14 cellular contexts compared by ENCODE assay signal in the genomic region with DNA sequence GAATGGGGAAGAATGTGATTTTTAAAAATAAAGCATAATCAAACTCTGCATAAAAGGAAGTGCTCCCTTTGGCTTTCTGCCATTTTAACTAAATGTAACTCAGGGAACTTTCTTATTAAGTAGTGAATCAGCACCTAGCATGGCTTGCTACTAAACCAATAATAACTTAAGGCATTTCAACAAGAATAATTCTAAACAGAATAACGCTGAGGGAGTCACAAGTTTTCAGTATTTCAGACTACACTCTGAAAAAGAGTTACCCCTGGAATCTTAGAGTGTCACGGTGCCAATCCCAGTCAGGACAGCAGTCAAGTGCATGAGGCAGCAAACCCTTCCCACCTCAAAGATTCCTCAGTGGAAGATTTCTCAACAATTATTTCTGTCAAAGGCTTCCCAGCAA.
DNase-seq lines count a peak whose midpoint lies in the region; ATAC-seq and TF ChIP-seq lines count a peak whose summit lies in the region.
"Had no signal": no experiment of that assay in that cellular context is flagged by ENCODE, and none has a peak within 500 bp of the region (broad histone marks: within the 10 kb centered on the region; RNA-seq: fewer than 3 reads in every experiment).

No MANE protein-coding gene starts in this region.

- H4K20me1 ChIP-seq in SK-N-SH (ENCODE audit: insufficient read depth): no peaks in the 10 kb centered on the region

- H3K27me3 ChIP-seq in SK-N-SH (ENCODE audit: insufficient read depth) (no peaks in the 10 kb centered on the region), Peyer's patch (no peaks in the 10 kb centered on the region), testis (no peaks in the 10 kb centered on the region)
- H3K27me3 ChIP-seq: SJSA1 had no signal

- H3K4me3 ChIP-seq in SK-N-SH (ENCODE audit: low read depth in 2 of 2, low read length in 1 of 2) (no peak overlapping the region), Peyer's patch (no peak overlapping the region), testis (no peak overlapping the region)
- H3K4me3 ChIP-seq: SJSA1 had no signal

- no peaks in the 10 kb centered on the region for H3K9me2 ChIP-seq in SK-N-SH

- peaks cover 10 to 35% of the 10 kb centered on the region in 2 experiments; a peak in 3 of 4 replicates for H3K4me1 ChIP-seq in SK-N-SH (ENCODE audit: control insufficient read depth in 1 of 2, insufficient read depth in 2 of 2, low read depth in 1 of 2, low read length in 1 of 2)
- H3K4me1 ChIP-seq in Peyer's patch: peaks cover 0 to 8% (median 0%) of the 10 kb centered on the region in 4 donors
- H3K4me1 ChIP-seq in testis: peaks cover 32% of the 10 kb centered on the region

- H3K27ac ChIP-seq in SK-N-SH (ENCODE audit: low read depth in 2 of 2, low read length in 1 of 2) (peak overlapping the region; percentile 6 to 28; a peak in 2 of 4 replicates), Peyer's patch (peak overlapping the region in 3 of 4 donors; percentile 5 to 87 (median 13)), testis (peak overlapping the region; percentile 23 to 60)

- DNase-seq in SK-N-SH (no peak), Peyer's patch (no peak), iris pigment epithelial cell (ENCODE audit: low read depth) (peak; percentile 50), testis (no peak), NCI-H446 treated with DMSO at 0.1 percent for 48 hours (lab: John Stamatoyannopoulos, UW) (no peak), head of caudate nucleus (no peak), NCI-H748 (lab: John Stamatoyannopoulos, UW; ENCODE audit: unreplicated experiment) (no peak)
- DNase-seq: ACHN; activated CD4-positive, CD25-positive, alpha-beta regulatory T cell treated with anti-CD3 and anti-CD28 coated beads, Interleukin-2, amount 50 U/mL, for 72 hours; foreskin melanocyte; MM.1S; NCI-H524 had no signal

- TF ChIP-seq EP300 in SK-N-SH (IDR thresholded peaks at IDR 0.05; ENCODE audit: borderline replicate concordance in 1 of 2, low read depth in 1 of 2, low read length in 1 of 2): no peak

- H3K79me2 ChIP-seq in SK-N-SH (ENCODE audit: insufficient read depth): no peaks in the 10 kb centered on the region

- intact Hi-C loops in testis (cut with DNase I; ENCODE audit: low total_unique reads): no loop called here
- intact Hi-C loops in head of caudate nucleus (cut with DNase I): no loop called here

- H3K9ac ChIP-seq in SK-N-SH: no peak overlapping the region

- 72% methylated on average over 2 of the region's 2 CpGs for WGBS in SK-N-SH (ENCODE audit: low lambda C conversion rate)
- 67 to 69% methylated on average over 2 of the region's 2 CpGs for WGBS in testis, 2 donors

- H3K4me2 ChIP-seq in SK-N-SH: no peak overlapping the region

- POLR2A ChIA-PET in SK-N-SH (lab: Yijun Ruan, JAX): no interaction called here

- CTCF ChIA-PET in SK-N-SH (lab: Yijun Ruan, JAX): interaction anchor here (1.3 to 8.1 kb wide), 3 partner anchors 11 to 175 kb away, joined by 3 to 67 read pairs (median 7); no protein-coding TSS in a partner anchor

- peaks cover 0 to 51% of the 10 kb centered on the region in 2 experiments for H3K36me3 ChIP-seq in SK-N-SH (replicated peaks in 1 of 2; ENCODE audit: control insufficient read depth in 1 of 2, insufficient read depth in 2 of 2, low read length in 1 of 2)
- H3K36me3 ChIP-seq in Peyer's patch: no peaks in the 10 kb centered on the region
- no peaks in the 10 kb centered on the region for H3K36me3 ChIP-seq in testis (ENCODE audit: low read depth, missing control alignments)
- H3K36me3 ChIP-seq: SJSA1 had no signal

- no peaks in the 10 kb centered on the region for H3K9me3 ChIP-seq in SK-N-SH
- H3K9me3 ChIP-seq in Peyer's patch: no peaks in the 10 kb centered on the region
- no peaks in the 10 kb centered on the region for H3K9me3 ChIP-seq in testis
- H3K9me3 ChIP-seq: SJSA1 had no signal

- TF ChIP-seq RAD21 in SK-N-SH (IDR thresholded peaks at IDR 0.05; ENCODE audit: low read length): no peak

- ATAC-seq in SK-N-SH treated with all-trans-retinoic acid at 6 μM for 48 hours: no peak

- peaks cover 35% of the 10 kb centered on the region for H3F3A ChIP-seq in SK-N-SH (replicated peaks; ENCODE audit: insufficient read depth)

- TF ChIP-seq CTCF in SK-N-SH (IDR thresholded peaks at IDR 0.05): no peak
- no peak for TF ChIP-seq CTCF in Peyer's patch (IDR thresholded peaks at IDR 0.05)
- no peak for TF ChIP-seq CTCF in testis (IDR thresholded peaks at IDR 0.05)

- TF ChIP-seq POLR2A in Peyer's patch (IDR thresholded peaks at IDR 0.05) (no peak), testis (IDR thresholded peaks at IDR 0.05) (no peak)

- no peak overlapping the region for H2AFZ ChIP-seq in SK-N-SH (ENCODE audit: low read depth)

TF ChIP-seq in SK-N-SH, 30 proteins besides CTCF, POLR2A, EP300 and RAD21:
- TF ChIP-seq FOSL2 (IDR thresholded peaks at IDR 0.05; ENCODE audit: borderline replicate concordance, low read depth) (peak; percentile 22; the same call in 1 of the 2 replicates), JUND (IDR thresholded peaks at IDR 0.05) (0 out of 2 replicates have a peak, but pooled peaks have one; percentile 16), EZH2phosphoT487 (IDR thresholded peaks at IDR 0.05; ENCODE audit: borderline replicate concordance, low read depth) (no peak), NFIC (IDR thresholded peaks at IDR 0.05; ENCODE audit: borderline replicate concordance) (peak; percentile 46; the same call in 1 of the 2 replicates), CHD2 (IDR thresholded peaks at IDR 0.05; ENCODE audit: low read length, partially characterized antibody) (no peak)
- TF ChIP-seq, protein P1, sequence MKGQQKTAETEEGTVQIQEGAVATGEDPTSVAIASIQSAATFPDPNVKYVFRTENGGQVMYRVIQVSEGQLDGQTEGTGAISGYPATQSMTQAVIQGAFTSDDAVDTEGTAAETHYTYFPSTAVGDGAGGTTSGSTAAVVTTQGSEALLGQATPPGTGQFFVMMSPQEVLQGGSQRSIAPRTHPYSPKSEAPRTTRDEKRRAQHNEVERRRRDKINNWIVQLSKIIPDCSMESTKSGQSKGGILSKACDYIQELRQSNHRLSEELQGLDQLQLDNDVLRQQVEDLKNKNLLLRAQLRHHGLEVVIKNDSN (IDR thresholded peaks at IDR 0.05; ENCODE audit: borderline replicate concordance, low read depth): no peak

TF ChIP-seq in SK-N-SH treated with all-trans-retinoic acid at 6 μM for 48 hours, 23 proteins besides CTCF, POLR2A, EP300 and RAD21 (continues in another document):
- TF ChIP-seq ZFP30 (CRISPR knock-in tag; IDR thresholded peaks at IDR 0.05) (no peak), ZNF70 (CRISPR knock-in tag; IDR thresholded peaks at IDR 0.05) (no peak), PPARA (CRISPR knock-in tag; IDR thresholded peaks at IDR 0.05; ENCODE audit: borderline replicate concordance) (no peak), ZC3H10 (CRISPR knock-in tag; IDR thresholded peaks at IDR 0.05) (no peak), OSR1 (CRISPR knock-in tag; IDR thresholded peaks at IDR 0.05) (no peak), ZNF565 (CRISPR knock-in tag; conservative IDR thresholded peaks at IDR 0.05; ENCODE audit: low read depth) (no peak), BACH2 (CRISPR knock-in tag; IDR thresholded peaks at IDR 0.05; ENCODE audit: borderline replicate concordance) (no peak), SNAI2 (CRISPR knock-in tag; IDR thresholded peaks at IDR 0.05) (no peak), TOX (CRISPR knock-in tag; IDR thresholded peaks at IDR 0.05; ENCODE audit: borderline replicate concordance) (no peak), ESRRG (CRISPR knock-in tag; IDR thresholded peaks at IDR 0.05) (no peak), ZFP3 (CRISPR knock-in tag; IDR thresholded peaks at IDR 0.05) (no peak)
- TF ChIP-seq, protein P2, sequence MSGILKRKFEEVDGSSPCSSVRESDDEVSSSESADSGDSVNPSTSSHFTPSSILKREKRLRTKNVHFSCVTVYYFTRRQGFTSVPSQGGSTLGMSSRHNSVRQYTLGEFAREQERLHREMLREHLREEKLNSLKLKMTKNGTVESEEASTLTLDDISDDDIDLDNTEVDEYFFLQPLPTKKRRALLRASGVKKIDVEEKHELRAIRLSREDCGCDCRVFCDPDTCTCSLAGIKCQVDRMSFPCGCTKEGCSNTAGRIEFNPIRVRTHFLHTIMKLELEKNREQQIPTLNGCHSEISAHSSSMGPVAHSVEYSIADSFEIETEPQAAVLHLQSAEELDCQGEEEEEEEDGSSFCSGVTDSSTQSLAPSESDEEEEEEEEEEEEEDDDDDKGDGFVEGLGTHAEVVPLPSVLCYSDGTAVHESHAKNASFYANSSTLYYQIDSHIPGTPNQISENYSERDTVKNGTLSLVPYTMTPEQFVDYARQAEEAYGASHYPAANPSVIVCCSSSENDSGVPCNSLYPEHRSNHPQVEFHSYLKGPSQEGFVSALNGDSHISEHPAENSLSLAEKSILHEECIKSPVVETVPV (CRISPR knock-in tag; IDR thresholded peaks at IDR 0.05): no peak
- TF ChIP-seq, protein P3, sequence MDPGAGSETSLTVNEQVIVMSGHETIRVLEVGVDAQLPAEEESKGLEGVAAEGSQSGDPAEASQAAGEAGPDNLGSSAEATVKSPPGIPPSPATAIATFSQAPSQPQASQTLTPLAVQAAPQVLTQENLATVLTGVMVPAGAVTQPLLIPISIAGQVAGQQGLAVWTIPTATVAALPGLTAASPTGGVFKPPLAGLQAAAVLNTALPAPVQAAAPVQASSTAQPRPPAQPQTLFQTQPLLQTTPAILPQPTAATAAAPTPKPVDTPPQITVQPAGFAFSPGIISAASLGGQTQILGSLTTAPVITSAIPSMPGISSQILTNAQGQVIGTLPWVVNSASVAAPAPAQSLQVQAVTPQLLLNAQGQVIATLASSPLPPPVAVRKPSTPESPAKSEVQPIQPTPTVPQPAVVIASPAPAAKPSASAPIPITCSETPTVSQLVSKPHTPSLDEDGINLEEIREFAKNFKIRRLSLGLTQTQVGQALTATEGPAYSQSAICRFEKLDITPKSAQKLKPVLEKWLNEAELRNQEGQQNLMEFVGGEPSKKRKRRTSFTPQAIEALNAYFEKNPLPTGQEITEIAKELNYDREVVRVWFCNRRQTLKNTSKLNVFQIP (CRISPR knock-in tag; IDR thresholded peaks at IDR 0.05; ENCODE audit: borderline replicate concordance, low read depth): no peak
- TF ChIP-seq, protein P4, sequence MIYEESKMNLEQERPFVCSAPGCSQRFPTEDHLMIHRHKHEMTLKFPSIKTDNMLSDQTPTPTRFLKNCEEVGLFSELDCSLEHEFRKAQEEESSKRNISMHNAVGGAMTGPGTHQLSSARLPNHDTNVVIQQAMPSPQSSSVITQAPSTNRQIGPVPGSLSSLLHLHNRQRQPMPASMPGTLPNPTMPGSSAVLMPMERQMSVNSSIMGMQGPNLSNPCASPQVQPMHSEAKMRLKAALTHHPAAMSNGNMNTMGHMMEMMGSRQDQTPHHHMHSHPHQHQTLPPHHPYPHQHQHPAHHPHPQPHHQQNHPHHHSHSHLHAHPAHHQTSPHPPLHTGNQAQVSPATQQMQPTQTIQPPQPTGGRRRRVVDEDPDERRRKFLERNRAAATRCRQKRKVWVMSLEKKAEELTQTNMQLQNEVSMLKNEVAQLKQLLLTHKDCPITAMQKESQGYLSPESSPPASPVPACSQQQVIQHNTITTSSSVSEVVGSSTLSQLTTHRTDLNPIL (CRISPR knock-in tag; IDR thresholded peaks at IDR 0.05; ENCODE audit: low read depth): no peak
